ENCODE assay signal across 7 cellular contexts in genomic region chr9:111298831-111299603, GRCh38. TPM values are rescaled to one million over a fixed set of nuclear protein-coding genes. Genes with fewer than 3 reads are reported as not detected.
A peak's percentile ranks its signal among the peaks of the same experiment; 100 is the strongest.
DNase-seq lines count a peak whose midpoint lies in the region; ATAC-seq and TF ChIP-seq lines count a peak whose summit lies in the region.

No MANE protein-coding gene starts in this region.

- H2AFZ ChIP-seq in OCI-LY1 (ENCODE audit: low read length): no peak overlapping the region

- ATAC-seq in upper lobe of left lung (ENCODE audit: low FRiP score in 2 of 2) (peak; percentile 82 to 91), GM21423 (IDR thresholded peaks at IDR 0.05; ENCODE audit: unreplicated experiment) (no peak)

- no peaks in the 10 kb centered on the region for H3K9me2 ChIP-seq in OCI-LY1 (ENCODE audit: low read depth, low read length)

- H4K20me1 ChIP-seq in OCI-LY1 (ENCODE audit: insufficient read depth, low read length): no peaks in the 10 kb centered on the region

- H3K4me3 ChIP-seq in OCI-LY1 (ENCODE audit: low read depth, low read length, poor library complexity, severe bottlenecking): no peak overlapping the region
- no peak overlapping the region for H3K4me3 ChIP-seq in lower leg skin (ENCODE audit: low read depth, poor library complexity, severe bottlenecking)
- no peak overlapping the region for H3K4me3 ChIP-seq in upper lobe of left lung

- TF ChIP-seq CTCF in OCI-LY1 (IDR thresholded peaks at IDR 0.05; ENCODE audit: low read length): peak; percentile 82
- TF ChIP-seq CTCF in lower leg skin (IDR thresholded peaks at IDR 0.05): peak in 1 of 3 donors; percentile 63
- TF ChIP-seq CTCF in upper lobe of left lung (IDR thresholded peaks at IDR 0.05): peak; percentile 47 to 85 (median 75)

- H3K27me3 ChIP-seq in OCI-LY1 (ENCODE audit: insufficient read depth, low read length): no peaks in the 10 kb centered on the region
- H3K27me3 ChIP-seq in upper lobe of left lung: no peaks in the 10 kb centered on the region

- no peaks in the 10 kb centered on the region for H3K9me3 ChIP-seq in OCI-LY1 (ENCODE audit: low read length)
- H3K9me3 ChIP-seq in upper lobe of left lung: no peaks in the 10 kb centered on the region

- H3F3A ChIP-seq in OCI-LY1 (ENCODE audit: insufficient read depth, low read length): no peaks in the 10 kb centered on the region

- no peaks in the 10 kb centered on the region for H3K36me3 ChIP-seq in OCI-LY1 (ENCODE audit: insufficient read depth, low read length)
- no peaks in the 10 kb centered on the region for H3K36me3 ChIP-seq in upper lobe of left lung

- no peak overlapping the region for H3K4me2 ChIP-seq in OCI-LY1 (ENCODE audit: low read length)

- TF ChIP-seq POLR2A in lower leg skin (IDR thresholded peaks at IDR 0.05) (no peak), upper lobe of left lung (IDR thresholded peaks at IDR 0.05) (no peak)

- WGBS in lower leg skin, 2 donors: 11 to 14% methylated on average over 6 of the region's 6 CpGs
- 23 to 26% methylated on average over 6 of the region's 6 CpGs for WGBS in upper lobe of left lung, 2 donors

- no peak overlapping the region for H3K9ac ChIP-seq in OCI-LY1 (ENCODE audit: low read length)

- intact Hi-C loops in lower leg skin (cut with DNase I; ENCODE audit: low total_unique reads): no loop called here

- DNase-seq in GDM1 (lab: John Stamatoyannopoulos, UW) (peak; percentile 27), HS-27A (ENCODE audit: low read depth) (peak; percentile 51), dedifferentiated amniotic fluid mesenchymal stem cell (ENCODE audit: extremely low spot score) (peak; percentile 79), lower leg skin (ENCODE audit: low spot score in 2 of 2) (peak; percentile 74 to 92), upper lobe of left lung (no peak)

- H3K4me1 ChIP-seq in OCI-LY1 (ENCODE audit: insufficient read depth, low read length, severe bottlenecking) (no peaks in the 10 kb centered on the region), upper lobe of left lung (no peaks in the 10 kb centered on the region)

- H3K27ac ChIP-seq in OCI-LY1 (ENCODE audit: low read depth, low read length, poor library complexity, severe bottlenecking): no peak overlapping the region
- peak overlapping the region in 1 of 4 donors; percentile 25 for H3K27ac ChIP-seq in upper lobe of left lung

- peak in 1 of 4 donors; percentile 5 for TF ChIP-seq EP300 in upper lobe of left lung (IDR thresholded peaks at IDR 0.05)

- H3K79me2 ChIP-seq in OCI-LY1 (ENCODE audit: insufficient read depth, low read length): no peaks in the 10 kb centered on the region

RNA-seq across cellular contexts. Expression of gene OR2K2, which starts 31.0 kb away (rescaled TPM):
- total RNA-seq in lower leg skin (under 1 TPM in 1 of 4 donors, not detected in 3; 0.25 TPM), upper lobe of left lung (not detected)

Comparison
In these comparisons a context has a peak if more than half of its experiments do, and no peak if none do; other contexts are left out.
1. DNase-seq: peak in GDM1 (single experiment), HS-27A (single experiment), dedifferentiated amniotic fluid mesenchymal stem cell (single experiment) and lower leg skin (2 of 2); none in upper lobe of left lung (0 of 2).